In the genomic region with DNA sequence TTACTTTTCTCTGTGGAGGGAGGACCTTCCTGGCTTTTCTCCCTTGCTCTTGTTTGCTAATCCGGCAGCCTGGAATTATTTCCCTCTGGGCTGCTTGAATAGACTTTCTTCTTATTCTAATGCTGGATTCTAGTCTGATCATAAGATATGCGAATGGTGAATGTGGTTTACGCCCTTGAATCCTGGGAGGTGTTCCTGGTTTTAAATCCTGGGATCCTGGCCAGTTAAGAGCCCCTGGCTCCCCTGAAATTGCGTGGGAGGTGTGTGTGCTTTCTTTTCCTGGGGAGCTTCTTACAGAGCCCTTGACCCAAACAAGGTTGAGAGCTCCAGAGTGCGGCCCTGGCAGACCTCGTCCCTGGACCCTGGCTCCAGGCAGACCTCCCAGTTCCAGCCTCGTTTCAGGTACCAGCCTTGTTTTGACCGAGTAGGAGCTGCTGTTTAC, we compare ENCODE assay signal across 3 cellular contexts.
TF ChIP-seq lines count a peak whose summit lies in the region.

No MANE protein-coding gene starts in this region.

TF ChIP-seq in SK-N-SH, 30 proteins besides CTCF, POLR2A, EP300 and RAD21:
- TF ChIP-seq CHD2 (IDR thresholded peaks at IDR 0.05; ENCODE audit: low read length, partially characterized antibody) (no peak), ELF1 (IDR thresholded peaks at IDR 0.05) (no peak), SIN3A (IDR thresholded peaks at IDR 0.05; ENCODE audit: borderline replicate concordance, low read depth, low read length) (no peak), FOXM1 (IDR thresholded peaks at IDR 0.05; ENCODE audit: low read depth) (no peak), POLR2AphosphoS5 (IDR thresholded peaks at IDR 0.05; ENCODE audit: low read depth, low read length) (no peak), RCOR1 (IDR thresholded peaks at IDR 0.05; ENCODE audit: low read length) (no peak), SMC3 (IDR thresholded peaks at IDR 0.05; ENCODE audit: low read depth, low read length) (no peak), NFIC (IDR thresholded peaks at IDR 0.05; ENCODE audit: borderline replicate concordance) (no peak)
- TF ChIP-seq, protein P1, sequence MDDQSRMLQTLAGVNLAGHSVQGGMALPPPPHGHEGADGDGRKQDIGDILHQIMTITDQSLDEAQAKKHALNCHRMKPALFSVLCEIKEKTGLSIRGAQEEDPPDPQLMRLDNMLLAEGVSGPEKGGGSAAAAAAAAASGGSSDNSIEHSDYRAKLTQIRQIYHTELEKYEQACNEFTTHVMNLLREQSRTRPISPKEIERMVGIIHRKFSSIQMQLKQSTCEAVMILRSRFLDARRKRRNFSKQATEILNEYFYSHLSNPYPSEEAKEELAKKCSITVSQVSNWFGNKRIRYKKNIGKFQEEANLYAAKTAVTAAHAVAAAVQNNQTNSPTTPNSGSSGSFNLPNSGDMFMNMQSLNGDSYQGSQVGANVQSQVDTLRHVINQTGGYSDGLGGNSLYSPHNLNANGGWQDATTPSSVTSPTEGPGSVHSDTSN (IDR thresholded peaks at IDR 0.05), result no peak
- TF ChIP-seq, protein P2, sequence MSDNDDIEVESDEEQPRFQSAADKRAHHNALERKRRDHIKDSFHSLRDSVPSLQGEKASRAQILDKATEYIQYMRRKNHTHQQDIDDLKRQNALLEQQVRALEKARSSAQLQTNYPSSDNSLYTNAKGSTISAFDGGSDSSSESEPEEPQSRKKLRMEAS (IDR thresholded peaks at IDR 0.05; ENCODE audit: low read depth), result no peak

TF ChIP-seq in SK-N-SH treated with all-trans-retinoic acid at 6 μM for 48 hours, 23 proteins besides CTCF, POLR2A, EP300 and RAD21:
- TF ChIP-seq, protein P3, sequence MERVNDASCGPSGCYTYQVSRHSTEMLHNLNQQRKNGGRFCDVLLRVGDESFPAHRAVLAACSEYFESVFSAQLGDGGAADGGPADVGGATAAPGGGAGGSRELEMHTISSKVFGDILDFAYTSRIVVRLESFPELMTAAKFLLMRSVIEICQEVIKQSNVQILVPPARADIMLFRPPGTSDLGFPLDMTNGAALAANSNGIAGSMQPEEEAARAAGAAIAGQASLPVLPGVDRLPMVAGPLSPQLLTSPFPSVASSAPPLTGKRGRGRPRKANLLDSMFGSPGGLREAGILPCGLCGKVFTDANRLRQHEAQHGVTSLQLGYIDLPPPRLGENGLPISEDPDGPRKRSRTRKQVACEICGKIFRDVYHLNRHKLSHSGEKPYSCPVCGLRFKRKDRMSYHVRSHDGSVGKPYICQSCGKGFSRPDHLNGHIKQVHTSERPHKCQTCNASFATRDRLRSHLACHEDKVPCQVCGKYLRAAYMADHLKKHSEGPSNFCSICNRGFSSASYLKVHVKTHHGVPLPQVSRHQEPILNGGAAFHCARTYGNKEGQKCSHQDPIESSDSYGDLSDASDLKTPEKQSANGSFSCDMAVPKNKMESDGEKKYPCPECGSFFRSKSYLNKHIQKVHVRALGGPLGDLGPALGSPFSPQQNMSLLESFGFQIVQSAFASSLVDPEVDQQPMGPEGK (CRISPR knock-in tag; IDR thresholded peaks at IDR 0.05; ENCODE audit: borderline replicate concordance), result no peak
- no peak for TF ChIP-seq OSR1 (CRISPR knock-in tag; IDR thresholded peaks at IDR 0.05)
- TF ChIP-seq ZFP30 (CRISPR knock-in tag; IDR thresholded peaks at IDR 0.05), result no peak
- no peak for TF ChIP-seq ISL1 (CRISPR knock-in tag; IDR thresholded peaks at IDR 0.05)
- TF ChIP-seq ZNF8 (CRISPR knock-in tag; IDR thresholded peaks at IDR 0.05), result no peak
- TF ChIP-seq, protein P4, sequence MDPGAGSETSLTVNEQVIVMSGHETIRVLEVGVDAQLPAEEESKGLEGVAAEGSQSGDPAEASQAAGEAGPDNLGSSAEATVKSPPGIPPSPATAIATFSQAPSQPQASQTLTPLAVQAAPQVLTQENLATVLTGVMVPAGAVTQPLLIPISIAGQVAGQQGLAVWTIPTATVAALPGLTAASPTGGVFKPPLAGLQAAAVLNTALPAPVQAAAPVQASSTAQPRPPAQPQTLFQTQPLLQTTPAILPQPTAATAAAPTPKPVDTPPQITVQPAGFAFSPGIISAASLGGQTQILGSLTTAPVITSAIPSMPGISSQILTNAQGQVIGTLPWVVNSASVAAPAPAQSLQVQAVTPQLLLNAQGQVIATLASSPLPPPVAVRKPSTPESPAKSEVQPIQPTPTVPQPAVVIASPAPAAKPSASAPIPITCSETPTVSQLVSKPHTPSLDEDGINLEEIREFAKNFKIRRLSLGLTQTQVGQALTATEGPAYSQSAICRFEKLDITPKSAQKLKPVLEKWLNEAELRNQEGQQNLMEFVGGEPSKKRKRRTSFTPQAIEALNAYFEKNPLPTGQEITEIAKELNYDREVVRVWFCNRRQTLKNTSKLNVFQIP (CRISPR knock-in tag; IDR thresholded peaks at IDR 0.05; ENCODE audit: borderline replicate concordance, low read depth), result no peak
- no peak for TF ChIP-seq CSDC2 (CRISPR knock-in tag; IDR thresholded peaks at IDR 0.05)
- TF ChIP-seq, protein P5, sequence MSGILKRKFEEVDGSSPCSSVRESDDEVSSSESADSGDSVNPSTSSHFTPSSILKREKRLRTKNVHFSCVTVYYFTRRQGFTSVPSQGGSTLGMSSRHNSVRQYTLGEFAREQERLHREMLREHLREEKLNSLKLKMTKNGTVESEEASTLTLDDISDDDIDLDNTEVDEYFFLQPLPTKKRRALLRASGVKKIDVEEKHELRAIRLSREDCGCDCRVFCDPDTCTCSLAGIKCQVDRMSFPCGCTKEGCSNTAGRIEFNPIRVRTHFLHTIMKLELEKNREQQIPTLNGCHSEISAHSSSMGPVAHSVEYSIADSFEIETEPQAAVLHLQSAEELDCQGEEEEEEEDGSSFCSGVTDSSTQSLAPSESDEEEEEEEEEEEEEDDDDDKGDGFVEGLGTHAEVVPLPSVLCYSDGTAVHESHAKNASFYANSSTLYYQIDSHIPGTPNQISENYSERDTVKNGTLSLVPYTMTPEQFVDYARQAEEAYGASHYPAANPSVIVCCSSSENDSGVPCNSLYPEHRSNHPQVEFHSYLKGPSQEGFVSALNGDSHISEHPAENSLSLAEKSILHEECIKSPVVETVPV (CRISPR knock-in tag; IDR thresholded peaks at IDR 0.05), result no peak
- no peak for TF ChIP-seq GLIS3 (CRISPR knock-in tag; IDR thresholded peaks at IDR 0.05)
- TF ChIP-seq ZC3H10 (CRISPR knock-in tag; IDR thresholded peaks at IDR 0.05), result no peak
- TF ChIP-seq ZFP3 (CRISPR knock-in tag; IDR thresholded peaks at IDR 0.05), result no peak
- TF ChIP-seq ZNF565 (CRISPR knock-in tag; conservative IDR thresholded peaks at IDR 0.05; ENCODE audit: low read depth), result no peak
- TF ChIP-seq, protein P6, sequence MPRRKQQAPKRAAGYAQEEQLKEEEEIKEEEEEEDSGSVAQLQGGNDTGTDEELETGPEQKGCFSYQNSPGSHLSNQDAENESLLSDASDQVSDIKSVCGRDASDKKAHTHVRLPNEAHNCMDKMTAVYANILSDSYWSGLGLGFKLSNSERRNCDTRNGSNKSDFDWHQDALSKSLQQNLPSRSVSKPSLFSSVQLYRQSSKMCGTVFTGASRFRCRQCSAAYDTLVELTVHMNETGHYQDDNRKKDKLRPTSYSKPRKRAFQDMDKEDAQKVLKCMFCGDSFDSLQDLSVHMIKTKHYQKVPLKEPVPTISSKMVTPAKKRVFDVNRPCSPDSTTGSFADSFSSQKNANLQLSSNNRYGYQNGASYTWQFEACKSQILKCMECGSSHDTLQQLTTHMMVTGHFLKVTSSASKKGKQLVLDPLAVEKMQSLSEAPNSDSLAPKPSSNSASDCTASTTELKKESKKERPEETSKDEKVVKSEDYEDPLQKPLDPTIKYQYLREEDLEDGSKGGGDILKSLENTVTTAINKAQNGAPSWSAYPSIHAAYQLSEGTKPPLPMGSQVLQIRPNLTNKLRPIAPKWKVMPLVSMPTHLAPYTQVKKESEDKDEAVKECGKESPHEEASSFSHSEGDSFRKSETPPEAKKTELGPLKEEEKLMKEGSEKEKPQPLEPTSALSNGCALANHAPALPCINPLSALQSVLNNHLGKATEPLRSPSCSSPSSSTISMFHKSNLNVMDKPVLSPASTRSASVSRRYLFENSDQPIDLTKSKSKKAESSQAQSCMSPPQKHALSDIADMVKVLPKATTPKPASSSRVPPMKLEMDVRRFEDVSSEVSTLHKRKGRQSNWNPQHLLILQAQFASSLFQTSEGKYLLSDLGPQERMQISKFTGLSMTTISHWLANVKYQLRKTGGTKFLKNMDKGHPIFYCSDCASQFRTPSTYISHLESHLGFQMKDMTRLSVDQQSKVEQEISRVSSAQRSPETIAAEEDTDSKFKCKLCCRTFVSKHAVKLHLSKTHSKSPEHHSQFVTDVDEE (CRISPR knock-in tag; IDR thresholded peaks at IDR 0.05), result no peak
- no peak for TF ChIP-seq TOX (CRISPR knock-in tag; IDR thresholded peaks at IDR 0.05; ENCODE audit: borderline replicate concordance)
- TF ChIP-seq TCF4 (CRISPR knock-in tag; IDR thresholded peaks at IDR 0.05; ENCODE audit: borderline replicate concordance), result no peak
- no peak for TF ChIP-seq RARB (CRISPR knock-in tag; IDR thresholded peaks at IDR 0.05)
- no peak for TF ChIP-seq SNAI2 (CRISPR knock-in tag; IDR thresholded peaks at IDR 0.05)
- no peak for TF ChIP-seq ESRRG (CRISPR knock-in tag; IDR thresholded peaks at IDR 0.05)

TF ChIP-seq in H1, 55 proteins besides CTCF, POLR2A, EP300 and RAD21:
- TF ChIP-seq TEAD4 (IDR thresholded peaks at IDR 0.05; ENCODE audit: low read depth, low read length) (no peak), RFX5 (IDR thresholded peaks at IDR 0.05; ENCODE audit: borderline replicate concordance, low read depth, low read length) (no peak), ZNF274 (IDR thresholded peaks at IDR 0.05; ENCODE audit: borderline replicate concordance, extremely low read depth, low read length) (no peak), TBP (IDR thresholded peaks at IDR 0.05; ENCODE audit: low read depth, low read length) (0 out of 2 replicates have a peak, but pooled peaks have one; percentile 1), BCL11A (IDR thresholded peaks at IDR 0.05; ENCODE audit: low read depth in 2 of 2, low read length in 2 of 2) (no peak), EGR1 (IDR thresholded peaks at IDR 0.05; ENCODE audit: borderline replicate concordance, low read depth, low read length) (peak; percentile 86)
